18 cellular contexts compared by ENCODE assay signal in genomic region chr12:12997734-12998133, GRCh38. TPM values are rescaled to one million over a fixed set of nuclear protein-coding genes. Genes with fewer than 3 reads are reported as not detected.
A peak's percentile ranks its signal among the peaks of the same experiment; 100 is the strongest.
DNase-seq lines count a peak whose midpoint lies in the region; ATAC-seq and TF ChIP-seq lines count a peak whose summit lies in the region.
"Had no signal": no experiment of that assay in that cellular context is flagged by ENCODE, and none has a peak within 500 bp of the region (broad histone marks: within the 10 kb centered on the region; RNA-seq: fewer than 3 reads in every experiment).

No MANE protein-coding gene starts in this region.

- H3K4me3 ChIP-seq in ACC112 (ENCODE audit: low read depth, low read length) (peak overlapping the region; percentile 34), fibroblast of lung (replicated peaks in 1 of 4; ENCODE audit: control extremely low read depth in 1 of 4, insufficient read depth in 1 of 4, low read depth in 3 of 4, low read length in 4 of 4) (peak overlapping the region in 1 of 4 experiments; percentile 99), HAP-1 (no peak overlapping the region), right cardiac atrium (ENCODE audit: low read length) (no peak overlapping the region), left lung (no peak overlapping the region)

- H3K4me3 Mint-ChIP-seq in T-helper 17 cell (peak overlapping the region; percentile 47), osteocyte (ENCODE audit: unreplicated experiment) (peak overlapping the region; percentile 47)

- H4K20me1 ChIP-seq in fibroblast of lung (ENCODE audit: control insufficient read depth, extremely low read depth, insufficient read depth, low read length) = no peaks in the 10 kb centered on the region

- H3K36me3 Mint-ChIP-seq in T-helper 17 cell (ENCODE audit: low read depth) = no peaks in the 10 kb centered on the region
- peaks cover 2% of the 10 kb centered on the region for H3K36me3 Mint-ChIP-seq in osteocyte (ENCODE audit: unreplicated experiment)

- intact Hi-C loops in right cardiac atrium (cut with DNase I) = no loop called here
- intact Hi-C loops in left lung (cut with DNase I) = no loop called here

- in situ Hi-C loops in HAP-1 (cut with MboI; ENCODE audit: low sequenced_read_pairs) = no loop called here

- H3K79me2 ChIP-seq in ACC112 (ENCODE audit: control insufficient read depth, insufficient read depth, low read length, unreplicated experiment) (peaks cover 70% of the 10 kb centered on the region), fibroblast of lung (ENCODE audit: control insufficient read depth, insufficient read depth, low read length) (peaks cover 59% of the 10 kb centered on the region)

- TF ChIP-seq CTCF in fibroblast of lung (conservative IDR thresholded peaks at IDR 0.05 in 1 of 2, IDR thresholded peaks at IDR 0.05 in 1 of 2; ENCODE audit: low read depth in 1 of 2, low read length in 2 of 2) = no peak
- TF ChIP-seq CTCF in osteocyte (IDR thresholded peaks at IDR 0.05) = no peak
- no peak for TF ChIP-seq CTCF in left lung (IDR thresholded peaks at IDR 0.05)

- no peaks in the 10 kb centered on the region for H3K9me3 Mint-ChIP-seq in osteocyte (ENCODE audit: unreplicated experiment)

- no peaks in the 10 kb centered on the region for H3K27me3 ChIP-seq in ACC112 (ENCODE audit: insufficient read depth, low read length)
- H3K27me3 ChIP-seq in fibroblast of lung (ENCODE audit: control insufficient read depth, insufficient read depth, low read length) = no peaks in the 10 kb centered on the region
- no peaks in the 10 kb centered on the region for H3K27me3 ChIP-seq in HAP-1 (ENCODE audit: low read depth)
- no peaks in the 10 kb centered on the region for H3K27me3 ChIP-seq in right cardiac atrium (ENCODE audit: control insufficient read depth, insufficient read depth)
- H3K27me3 ChIP-seq in left lung = no peaks in the 10 kb centered on the region

- H3K27ac ChIP-seq in ACC112 (ENCODE audit: low read depth, low read length) (no peak overlapping the region), fibroblast of lung (ENCODE audit: insufficient read depth, low read length) (no peak overlapping the region), right cardiac atrium (ENCODE audit: low read length) (no peak overlapping the region), left lung (no peak overlapping the region)

- DNase-seq in T-helper 17 cell (no peak), fibroblast of lung (ENCODE audit: low read depth in 2 of 2) (no peak), osteocyte (ENCODE audit: extremely low spot score, unreplicated experiment) (no peak), HAP-1 (ENCODE audit: low spot score in 2 of 2) (no peak), right cardiac atrium (no peak), left lung (no peak)
- DNase-seq: 8988T, DMS79, NCI-H187 treated with DMSO at 0.1 percent for 48 hours, NCI-H2171 treated with DMSO at 0.1 percent for 48 hours, NCI-H82 had no signal

- H3K9ac ChIP-seq in fibroblast of lung (ENCODE audit: insufficient read depth, low read length) = no peak overlapping the region

- H3K4me1 Mint-ChIP-seq in T-helper 17 cell (peaks cover 26% of the 10 kb centered on the region), osteocyte (ENCODE audit: unreplicated experiment) (peaks cover 42% of the 10 kb centered on the region)

- H3K36me3 ChIP-seq in ACC112 (ENCODE audit: insufficient read depth, low read length) = no peaks in the 10 kb centered on the region
- H3K36me3 ChIP-seq in fibroblast of lung (ENCODE audit: control insufficient read depth, insufficient read depth, low read length) = no peaks in the 10 kb centered on the region
- no peaks in the 10 kb centered on the region; the same call in 1 of the 2 replicates for H3K36me3 ChIP-seq in HAP-1 (replicated peaks)
- no peaks in the 10 kb centered on the region for H3K36me3 ChIP-seq in left lung

- H3K27ac Mint-ChIP-seq in T-helper 17 cell = no peak overlapping the region
- peak overlapping the region; percentile 42 for H3K27ac Mint-ChIP-seq in osteocyte (ENCODE audit: unreplicated experiment)

- 92% methylated on average over 2 of the region's 2 CpGs for WGBS in right cardiac atrium

- ATAC-seq in T-helper 17 cell = no peak
- no peak for ATAC-seq in right cardiac atrium
- no peak for ATAC-seq in left lung
- ATAC-seq in HG03378 (IDR thresholded peaks at IDR 0.05; ENCODE audit: unreplicated experiment) = no peak
- ATAC-seq: HCT116, Panc1, Right ventricle myocardium inferior had no signal

- H3K27me3 Mint-ChIP-seq in T-helper 17 cell (no peaks in the 10 kb centered on the region), osteocyte (ENCODE audit: unreplicated experiment) (no peaks in the 10 kb centered on the region)

- peak overlapping the region; percentile 60 for H3K4me2 ChIP-seq in fibroblast of lung (ENCODE audit: extremely low read depth, insufficient read depth, low read length)

- H3K9me3 ChIP-seq in T-helper 17 cell (ENCODE audit: control insufficient read depth, low read length, poor library complexity, severe bottlenecking) (no peaks in the 10 kb centered on the region), fibroblast of lung (ENCODE audit: control insufficient read depth, insufficient read depth, low read depth, low read length) (no peaks in the 10 kb centered on the region), HAP-1 (no peaks in the 10 kb centered on the region), right cardiac atrium (ENCODE audit: control insufficient read depth, low read length) (no peaks in the 10 kb centered on the region), left lung (no peaks in the 10 kb centered on the region)

- no peak overlapping the region for H2AFZ ChIP-seq in ACC112 (ENCODE audit: low read length, unreplicated experiment)
- no peak overlapping the region for H2AFZ ChIP-seq in fibroblast of lung (ENCODE audit: low read length)

- H3K4me1 ChIP-seq in ACC112 (ENCODE audit: control insufficient read depth, insufficient read depth, low read length, unreplicated experiment) (peaks cover 34% of the 10 kb centered on the region), fibroblast of lung (ENCODE audit: control insufficient read depth, extremely low read depth, insufficient read depth, low read length) (peaks cover 24% of the 10 kb centered on the region), HAP-1 (peaks cover 9% of the 10 kb centered on the region; the same call in 1 of the 2 replicates), right cardiac atrium (ENCODE audit: control insufficient read depth, insufficient read depth, low read length) (peaks cover 21% of the 10 kb centered on the region), left lung (peaks cover 10 to 60% of the 10 kb centered on the region in 2 donors)

RNA-seq across cellular contexts. Expression of gene HEBP1, which starts 2.3 kb away (rescaled TPM):
- total RNA-seq in T-helper 17 cell (10 to 100 TPM; 10.8 to 11.5 TPM), fibroblast of lung (23.6 and 33.7 TPM in 2 replicates), osteocyte (54.8 and 56.7 TPM in 2 replicates), right cardiac atrium (10 to 100 TPM; 54.4 to 81.0 (median 70.2) TPM), left lung (10 to 100 TPM; 79.5 to 81.1 TPM)
- polyA plus RNA-seq in fibroblast of lung (60.0 and 78.2 TPM in 2 replicates), right cardiac atrium (65.7 TPM)
- polyA plus RNA-seq in fibroblast of lung (2012) = 98.9 and 153 TPM in 2 replicates
- 80.3 and 148 TPM in 2 replicates for polyA minus RNA-seq in fibroblast of lung (ENCODE audit: low replicate concordance)

RNA-seq across cellular contexts. Expression of gene GPRC5D, which starts 45.8 kb away (rescaled TPM):
- total RNA-seq in T-helper 17 cell (not detected), fibroblast of lung (not detected in 2 replicates), osteocyte (not detected in 2 replicates), right cardiac atrium (not detected), left lung (not detected)
- polyA plus RNA-seq in fibroblast of lung (0.08 and 0.35 TPM in 2 replicates), right cardiac atrium (not detected)
- polyA plus RNA-seq in fibroblast of lung (2012) = 0.38 TPM in 1 of 2 replicates, not detected in the other
- polyA minus RNA-seq in fibroblast of lung (ENCODE audit: low replicate concordance) = 3.2 and 3.5 TPM in 2 replicates
- total RNA-seq: G401, NCI-H460, Right ventricle myocardium inferior had no signal

RNA-seq across cellular contexts. Expression of gene FAM234B, which starts 46.4 kb away (rescaled TPM):
- total RNA-seq in T-helper 17 cell = 1 to 10 TPM; 1.9 to 2.5 TPM
- 6.7 and 10.4 TPM in 2 replicates for total RNA-seq in fibroblast of lung
- 7.1 and 7.3 TPM in 2 replicates for polyA plus RNA-seq in fibroblast of lung
- polyA plus RNA-seq in fibroblast of lung (2012) = 5.3 and 5.4 TPM in 2 replicates
- polyA minus RNA-seq in fibroblast of lung (ENCODE audit: low replicate concordance) = 6.7 and 12.2 TPM in 2 replicates
- total RNA-seq in osteocyte = 5.0 and 6.8 TPM in 2 replicates
- 1 to 10 TPM; 3.4 to 4.6 (median 4.1) TPM for total RNA-seq in right cardiac atrium
- 1.1 TPM for polyA plus RNA-seq in right cardiac atrium
- 10 to 100 TPM in 1 of 2 donors, 1 to 10 TPM in 1; 8.3 to 11.0 TPM for total RNA-seq in left lung
